In genomic region chr18:24181806-24182205, GRCh38 we compare ENCODE assay signal across 25 cellular contexts. TPM values are rescaled to one million over a fixed set of nuclear protein-coding genes. Genes with fewer than 3 reads are reported as not detected.
A peak's percentile ranks its signal among the peaks of the same experiment; 100 is the strongest.
DNase-seq lines count a peak whose midpoint lies in the region; ATAC-seq, FAIRE-seq and TF ChIP-seq lines count a peak whose summit lies in the region.
"Had no signal": no experiment of that assay in that cellular context is flagged by ENCODE, and none has a peak within 500 bp of the region (broad histone marks: within the 10 kb centered on the region; RNA-seq: fewer than 3 reads in every experiment).

No MANE protein-coding gene starts in this region.

- H3K56ac ChIP-seq in IMR-90 (ENCODE audit: extremely low read depth, insufficient read depth, low read length) = no peak overlapping the region

- no peak overlapping the region for H3K4ac ChIP-seq in IMR-90 (ENCODE audit: low read depth, low read length)

- H3K4me1 Mint-ChIP-seq in activated T-helper 1 cell treated with anti-CD3 and anti-CD28 coated beads, Interleukin-12 subunit alpha, Interleukin-12 subunit beta, Interleukin-2, Interleukin-4 antibody, amounts not matched to agents 30 ng/mL and 10 ng/mL and 1 ng/mL, durations not matched to agents 14 hours and 24 hours and 36 hours (ENCODE audit: low read depth) = no peaks in the 10 kb centered on the region
- H3K4me1 Mint-ChIP-seq: activated T-helper 17 cell treated with anti-CD3 and anti-CD28 coated beads, Interleukin-2, amount 50 U/mL, for 72 hours had no signal

- H3K36me3 Mint-ChIP-seq in activated T-helper 1 cell treated with anti-CD3 and anti-CD28 coated beads, Interleukin-12 subunit alpha, Interleukin-12 subunit beta, Interleukin-2, Interleukin-4 antibody, amounts not matched to agents 30 ng/mL and 10 ng/mL and 1 ng/mL, durations not matched to agents 14 hours and 24 hours and 36 hours (ENCODE audit: low read depth) = no peaks in the 10 kb centered on the region
- H3K36me3 Mint-ChIP-seq: activated naive CD8-positive, alpha-beta T cell had no signal

- intact Hi-C loops in IMR-90 (cut with micrococcal nuclease) = no loop called here
- intact Hi-C loops in activated T-helper 1 cell treated with anti-CD3 and anti-CD28 coated beads, Interleukin-12 subunit alpha, Interleukin-12 subunit beta, Interleukin-2, Interleukin-4 antibody, amounts not matched to agents 30 ng/mL and 10 ng/mL and 1 ng/mL, durations not matched to agents 14 hours and 24 hours and 36 hours (cut with micrococcal nuclease) = no loop called here
- intact Hi-C loops in Right ventricle myocardium superior (cut with DNase I) = no loop called here

- H3K4me3 ChIP-seq in IMR-90 (ENCODE audit: insufficient read depth, low read depth, low read length) (no peak overlapping the region), astrocyte of the spinal cord (ENCODE audit: low read depth, low read length) (no peak overlapping the region), keratinocyte (ENCODE audit: control insufficient read depth in 2 of 3, extremely low read depth in 1 of 3, insufficient read depth in 2 of 3, low read depth in 1 of 3, low read length in 3 of 3) (peak overlapping the region in 1 of 3 experiments; percentile 24)
- H3K4me3 ChIP-seq: breast epithelium, lower lobe of right lung, vagina had no signal

- peaks cover 0 to 7% of the 10 kb centered on the region in 2 experiments; a peak in 2 of 4 replicates for H3K79me1 ChIP-seq in IMR-90 (ENCODE audit: low read depth in 1 of 2, low read length in 2 of 2)

- ATAC-seq in IMR-90 (ENCODE audit: low read depth) (peak; percentile 32; the same call in 1 of the 2 replicates), Right ventricle myocardium superior (ENCODE audit: poor library complexity) (no peak), GM19467 (IDR thresholded peaks at IDR 0.05; ENCODE audit: unreplicated experiment) (no peak)
- ATAC-seq: activated T-helper 17 cell treated with anti-CD3 and anti-CD28 coated beads, Interleukin-2, amount 50 U/mL, for 72 hours; lower lobe of right lung had no signal

- H3K27ac ChIP-seq in IMR-90 (ENCODE audit: insufficient read depth, low read length) = no peak overlapping the region
- peak overlapping the region; percentile 61 for H3K27ac ChIP-seq in keratinocyte (ENCODE audit: control insufficient read depth, insufficient read depth, low read length)
- H3K27ac ChIP-seq: breast epithelium, lower lobe of right lung, vagina had no signal

- no peaks in the 10 kb centered on the region for H3K9me3 ChIP-seq in IMR-90 (ENCODE audit: control insufficient read depth, insufficient read depth, low read length)
- no peaks in the 10 kb centered on the region for H3K9me3 ChIP-seq in keratinocyte (ENCODE audit: control insufficient read depth, low read depth, low read length)
- H3K9me3 ChIP-seq: breast epithelium, lower lobe of right lung, vagina had no signal

- no peak overlapping the region for H2AK5ac ChIP-seq in IMR-90 (ENCODE audit: low read depth, low read length)

- H3K36me3 ChIP-seq in IMR-90 (ENCODE audit: control insufficient read depth, insufficient read depth, low read length) = 0 out of 2 replicates have a peak, but pooled peaks cover 3% of the 10 kb centered on the region
- H3K36me3 ChIP-seq in keratinocyte (ENCODE audit: control insufficient read depth in 2 of 2, extremely low read depth in 1 of 2, insufficient read depth in 2 of 2, low read length in 2 of 2) = peaks cover 2 to 3% of the 10 kb centered on the region in 2 experiments
- H3K36me3 ChIP-seq: breast epithelium had no signal

- H3K4me3 Mint-ChIP-seq in activated T-helper 1 cell treated with anti-CD3 and anti-CD28 coated beads, Interleukin-12 subunit alpha, Interleukin-12 subunit beta, Interleukin-2, Interleukin-4 antibody, amounts not matched to agents 30 ng/mL and 10 ng/mL and 1 ng/mL, durations not matched to agents 14 hours and 24 hours and 36 hours = no peak overlapping the region
- H3K4me3 Mint-ChIP-seq: activated naive CD8-positive, alpha-beta T cell; activated T-helper 17 cell treated with anti-CD3 and anti-CD28 coated beads, Interleukin-2, amount 50 U/mL, for 72 hours; CD14-positive monocyte; dendritic cell treated with granulocyte-macrophage colony-stimulating factor and Interleukin-4, amounts not matched to agents 40 ng/mL and 50 ng/mL, for 4 days had no signal

- H3K27me3 ChIP-seq in IMR-90 (ENCODE audit: control insufficient read depth, insufficient read depth, low read length) = no peaks in the 10 kb centered on the region
- no peaks in the 10 kb centered on the region for H3K27me3 ChIP-seq in keratinocyte (ENCODE audit: control insufficient read depth, extremely low read depth, insufficient read depth, low read length)
- H3K27me3 ChIP-seq: breast epithelium, vagina had no signal

- H4K20me1 ChIP-seq in IMR-90 (ENCODE audit: insufficient read depth, low read length) = no peaks in the 10 kb centered on the region; the same call in 1 of the 2 replicates
- no peaks in the 10 kb centered on the region for H4K20me1 ChIP-seq in keratinocyte (ENCODE audit: control insufficient read depth, extremely low read depth, insufficient read depth, low read length)

- dilution Hi-C loops in IMR-90 (cut with HindIII; ENCODE audit: low sequenced_read_pairs, unreplicated experiment) (no loop called here), keratinocyte (cut with MboI; ENCODE audit: extremely low pct_ligation_motif_present, low sequenced_read_pairs) (no loop called here)

- no peak overlapping the region for H3K4me2 ChIP-seq in IMR-90 (ENCODE audit: low read depth, low read length)
- H3K4me2 ChIP-seq in keratinocyte (ENCODE audit: control insufficient read depth, extremely low read depth, insufficient read depth, low read depth, low read length) = peak overlapping the region; percentile 35

- H2BK15ac ChIP-seq in IMR-90 (ENCODE audit: low read depth, low read length) = no peak overlapping the region

- H4K5ac ChIP-seq in IMR-90 (ENCODE audit: low read depth, low read length) = no peak overlapping the region

- H3K27me3 Mint-ChIP-seq in activated T-helper 1 cell treated with anti-CD3 and anti-CD28 coated beads, Interleukin-12 subunit alpha, Interleukin-12 subunit beta, Interleukin-2, Interleukin-4 antibody, amounts not matched to agents 30 ng/mL and 10 ng/mL and 1 ng/mL, durations not matched to agents 14 hours and 24 hours and 36 hours (ENCODE audit: insufficient read depth) = no peaks in the 10 kb centered on the region
- H3K27me3 Mint-ChIP-seq: activated T-helper 17 cell treated with anti-CD3 and anti-CD28 coated beads, Interleukin-2, amount 50 U/mL, for 72 hours; dendritic cell treated with granulocyte-macrophage colony-stimulating factor and Interleukin-4, amounts not matched to agents 40 ng/mL and 50 ng/mL, for 4 days had no signal

- H2AK9ac ChIP-seq in IMR-90 (replicated peaks; ENCODE audit: low read depth, low read length, poor library complexity) = no peak overlapping the region

- H2BK120ac ChIP-seq in IMR-90 (ENCODE audit: low read depth, low read length) = no peak overlapping the region

- no peak overlapping the region for H3K18ac ChIP-seq in IMR-90 (ENCODE audit: low read depth, low read length)

- TF ChIP-seq CTCF in IMR-90 (conservative IDR thresholded peaks at IDR 0.05; ENCODE audit: low read depth, low read length) (no peak), astrocyte of the spinal cord (IDR thresholded peaks at IDR 0.05; ENCODE audit: low read depth, low read length) (no peak), keratinocyte (optimal IDR thresholded peaks at IDR 0.05 in 1 of 3, IDR thresholded peaks at IDR 0.05 in 1 of 3, conservative IDR thresholded peaks at IDR 0.05 in 1 of 3; ENCODE audit: extremely low read depth in 1 of 3, insufficient read depth in 2 of 3, low read length in 3 of 3) (no peak)

- peak; percentile 69 for FAIRE-seq in keratinocyte (lab: Jason Lieb, UNC)
- FAIRE-seq: endothelial cell of umbilical vein, G401.6, RCC 7860, TTC549 had no signal

- H3K27ac Mint-ChIP-seq in activated T-helper 1 cell treated with anti-CD3 and anti-CD28 coated beads, Interleukin-12 subunit alpha, Interleukin-12 subunit beta, Interleukin-2, Interleukin-4 antibody, amounts not matched to agents 30 ng/mL and 10 ng/mL and 1 ng/mL, durations not matched to agents 14 hours and 24 hours and 36 hours = no peak overlapping the region
- H3K27ac Mint-ChIP-seq: activated naive CD8-positive, alpha-beta T cell; activated T-helper 17 cell treated with anti-CD3 and anti-CD28 coated beads, Interleukin-2, amount 50 U/mL, for 72 hours; dendritic cell treated with granulocyte-macrophage colony-stimulating factor and Interleukin-4, amounts not matched to agents 40 ng/mL and 50 ng/mL, for 4 days had no signal

- H3K14ac ChIP-seq in IMR-90 (replicated peaks; ENCODE audit: low read depth, low read length) = peak overlapping the region; percentile 55

- H2AFZ ChIP-seq in IMR-90 (replicated peaks; ENCODE audit: low read length, poor library complexity) (no peak overlapping the region), keratinocyte (ENCODE audit: control insufficient read depth, low read length) (peak overlapping the region; percentile 6)

- in situ Hi-C loops in IMR-90 (cut with MboI; ENCODE audit: low sequenced_read_pairs) = no loop called here
- in situ Hi-C loops in astrocyte of the spinal cord (cut with HindIII; ENCODE audit: low sequenced_read_pairs) = no loop called here

- no peaks in the 10 kb centered on the region for H3K79me2 ChIP-seq in keratinocyte (ENCODE audit: control insufficient read depth, insufficient read depth, low read length)

- no TSS peak for BruUV-seq in IMR-90 (replicated peaks; lab: Mats Ljungman, UMichigan)

- H3K4me1 ChIP-seq in IMR-90 (ENCODE audit: control insufficient read depth, insufficient read depth, low read length) (no peaks in the 10 kb centered on the region), keratinocyte (ENCODE audit: control insufficient read depth, extremely low read depth, insufficient read depth, low read length) (peaks cover 17% of the 10 kb centered on the region)
- H3K4me1 ChIP-seq: breast epithelium, lower lobe of right lung, vagina had no signal

- no peak overlapping the region for H2BK5ac ChIP-seq in IMR-90 (ENCODE audit: low read depth, low read length, poor library complexity, severe bottlenecking)

- H4K91ac ChIP-seq in IMR-90 (ENCODE audit: insufficient read depth, low read depth, low read length) = no peak overlapping the region

- H3K9me1 ChIP-seq in IMR-90 (ENCODE audit: insufficient read depth, low read length) (peaks cover 4% of the 10 kb centered on the region; the same call in 1 of the 2 replicates), keratinocyte (ENCODE audit: control insufficient read depth, extremely low read depth, insufficient read depth, low read length) (no peaks in the 10 kb centered on the region)

- no peak for TF ChIP-seq RAD21 in IMR-90 (IDR thresholded peaks at IDR 0.05; ENCODE audit: low read length)

- no peak overlapping the region for H4K8ac ChIP-seq in IMR-90 (ENCODE audit: low read depth in 2 of 2, low read length in 2 of 2)

- H3K9ac ChIP-seq in IMR-90 (ENCODE audit: low read depth, low read length) = no peak overlapping the region
- H3K9ac ChIP-seq in keratinocyte (ENCODE audit: control insufficient read depth, extremely low read depth, insufficient read depth, low read length) = peak overlapping the region; percentile 34

- no peak for TF ChIP-seq POLR2A in IMR-90 (IDR thresholded peaks at IDR 0.05; ENCODE audit: low read depth, low read length)

- H3K9me3 Mint-ChIP-seq in activated T-helper 1 cell treated with anti-CD3 and anti-CD28 coated beads, Interleukin-12 subunit alpha, Interleukin-12 subunit beta, Interleukin-2, Interleukin-4 antibody, amounts not matched to agents 30 ng/mL and 10 ng/mL and 1 ng/mL, durations not matched to agents 14 hours and 24 hours and 36 hours = no peaks in the 10 kb centered on the region
- H3K9me3 Mint-ChIP-seq: activated T-helper 17 cell treated with anti-CD3 and anti-CD28 coated beads, Interleukin-2, amount 50 U/mL, for 72 hours; CD14-positive monocyte; dendritic cell treated with granulocyte-macrophage colony-stimulating factor and Interleukin-4, amounts not matched to agents 40 ng/mL and 50 ng/mL, for 4 days had no signal

- H3K23ac ChIP-seq in IMR-90 (ENCODE audit: low read depth, low read length) = no peak overlapping the region

- POLR2A ChIA-PET in IMR-90 (lab: Charles Lee; ENCODE audit: unreplicated experiment) = no interaction called here

- CTCF ChIA-PET in IMR-90 (lab: Yijun Ruan, JAX) = interaction anchor here (1.0 kb wide), 1 partner anchor 34 kb away, joined by 3 read pairs; no protein-coding TSS in a partner anchor

- WGBS in IMR-90 (ENCODE audit: extremely low coverage in 2 of 2, insufficient read length in 1 of 2), 2 experiments = no CpG with 5 or more reads among the region's 2 CpGs

- no peak overlapping the region for H2BK20ac ChIP-seq in IMR-90 (ENCODE audit: low read depth, low read length)

- DNase-seq in AG20443 (ENCODE audit: low spot score) = peak; percentile 41
- DNase-seq in IMR-90 = no peak
- peak; percentile 4 for DNase-seq in astrocyte of the spinal cord (ENCODE audit: low read depth, low spot score)
- no peak for DNase-seq in keratinocyte (ENCODE audit: low read depth, low spot score)
- no peak for DNase-seq in DMS114 treated with DMSO at 0.1 percent for 48 hours (lab: John Stamatoyannopoulos, UW; ENCODE audit: unreplicated experiment)
- DNase-seq in activated T-helper 1 cell treated with anti-CD3 and anti-CD28 coated beads, Interleukin-12 subunit alpha, Interleukin-12 subunit beta, Interleukin-2, Interleukin-4 antibody, amounts not matched to agents 30 ng/mL and 10 ng/mL and 1 ng/mL, durations not matched to agents 14 hours and 24 hours and 36 hours (ENCODE audit: low spot score) = no peak
- DNase-seq in Right ventricle myocardium superior = no peak
- DNase-seq: GOT3, hypothalamus, islet precursor cell, Karpas-422, lower lobe of right lung, NCI-H1105 treated with DMSO at 0.1 percent for 48 hours, NCI-H524 had no signal

RNA-seq across cellular contexts. Expression of gene CABYR, which starts 42.9 kb away (rescaled TPM):
- total RNA-seq in IMR-90 (2012; rRNA removed) (3.6 and 4.1 TPM in 2 replicates), Right ventricle myocardium superior (not detected)
- polyA plus RNA-seq in IMR-90 (2012; rRNA removed) (6.2 and 7.1 TPM in 2 replicates), keratinocyte (6.9 to 7.7 TPM (median 7.4 TPM) in 3 replicates)
- 2.0 and 2.8 TPM in 2 replicates for polyA plus RNA-seq in IMR-90 (2012; cell fraction: cytosol; rRNA removed)
- 2.9 and 13.9 TPM in 2 replicates for polyA plus RNA-seq in IMR-90 (2012; cell fraction: nucleus; rRNA removed; ENCODE audit: low replicate concordance)
- polyA plus RNA-seq in keratinocyte (2011; ENCODE audit: low read depth) = 3.5 TPM
- 6.3 and 8.5 TPM in 2 replicates for polyA plus RNA-seq in keratinocyte (2011; cell fraction: cytosol; rRNA removed)
- 17.9 and 21.0 TPM in 2 replicates for polyA plus RNA-seq in keratinocyte (2011; cell fraction: nucleus; rRNA removed)
- 5.2 and 6.8 TPM in 2 replicates for polyA plus RNA-seq in keratinocyte (2012; ENCODE audit: low replicate concordance)
- 3.4 to 5.8 TPM (median 4.6 TPM) in 3 replicates for polyA minus RNA-seq in keratinocyte
- 3.6 TPM for polyA minus RNA-seq in keratinocyte (2011; cell fraction: cytosol; rRNA and poly(A)+ RNA removed)
- 4.2 and 9.0 TPM in 2 replicates for polyA minus RNA-seq in keratinocyte (2011; cell fraction: nucleus; rRNA and poly(A)+ RNA removed)
- 0.49 and 1.1 TPM in 2 replicates for total RNA-seq in activated T-helper 1 cell treated with anti-CD3 and anti-CD28 coated beads, Interleukin-12 subunit alpha, Interleukin-12 subunit beta, Interleukin-2, Interleukin-4 antibody, amounts not matched to agents 30 ng/mL and 10 ng/mL and 1 ng/mL, durations not matched to agents 14 hours and 24 hours and 36 hours
- polyA plus RNA-seq: CD14-positive monocyte had no signal

Comparison
In these comparisons a context has a peak if more than half of its experiments do, and no peak if none do; other contexts are left out.
1. DNase-seq: peak in AG20443 (single experiment) and astrocyte of the spinal cord (single experiment); none in IMR-90 (single experiment), keratinocyte (single experiment), DMS114 treated with DMSO at 0.1 percent for 48 hours (single experiment), activated T-helper 1 cell treated with anti-CD3 and anti-CD28 coated beads, Interleukin-12 subunit alpha, Interleukin-12 subunit beta, Interleukin-2, Interleukin-4 antibody, amounts not matched to agents 30 ng/mL and 10 ng/mL and 1 ng/mL, durations not matched to agents 14 hours and 24 hours and 36 hours (single experiment) and Right ventricle myocardium superior (single experiment).